Comparison of ENCODE assay signal across 23 cellular contexts in the genomic region with DNA sequence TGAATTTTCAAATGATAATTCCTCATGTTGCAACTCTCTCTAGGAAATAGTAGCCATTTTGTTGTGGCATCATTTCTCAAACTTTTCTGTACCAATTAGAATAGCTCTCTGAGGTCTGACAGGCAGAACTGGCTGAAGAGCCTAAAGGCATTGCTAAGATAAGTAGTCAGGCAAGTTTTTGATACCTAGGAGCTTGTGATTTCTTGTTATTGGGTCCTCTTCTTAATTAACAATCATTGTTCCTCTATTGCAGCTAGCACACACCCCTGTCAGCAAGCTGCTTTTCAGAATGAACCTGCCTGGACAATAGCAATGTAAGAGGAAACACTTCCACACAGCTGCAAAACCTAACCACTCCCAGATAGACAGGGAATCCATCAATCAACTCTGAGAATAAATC.
DNase-seq lines count a peak whose midpoint lies in the region; ATAC-seq and TF ChIP-seq lines count a peak whose summit lies in the region.
"Had no signal": no experiment of that assay in that cellular context is flagged by ENCODE, and none has a peak within 500 bp of the region (broad histone marks: within the 10 kb centered on the region; RNA-seq: fewer than 3 reads in every experiment).

No MANE protein-coding gene starts in this region.

- H3K9me3 Mint-ChIP-seq in activated naive CD4-positive, alpha-beta T cell treated with anti-CD3 and anti-CD28 coated beads, Interleukin-2, amount 50 U/mL, for 24 hours: no peaks in the 10 kb centered on the region
- peaks cover 4 to 11% of the 10 kb centered on the region in 2 donors for H3K9me3 Mint-ChIP-seq in activated naive CD4-positive, alpha-beta T cell treated with anti-CD3 and anti-CD28 coated beads, Interleukin-2, amount 50 U/mL, for 72 hours

- H3K9me3 ChIP-seq in thyroid gland: no peaks in the 10 kb centered on the region
- H3K9me3 ChIP-seq: gastroesophageal sphincter had no signal

- H3K27ac Mint-ChIP-seq in activated naive CD4-positive, alpha-beta T cell treated with anti-CD3 and anti-CD28 coated beads, Interleukin-2, amount 50 U/mL, for 24 hours: peak overlapping the region; percentile 44
- no peak overlapping the region for H3K27ac Mint-ChIP-seq in activated naive CD4-positive, alpha-beta T cell treated with anti-CD3 and anti-CD28 coated beads, Interleukin-2, amount 50 U/mL, for 72 hours
- H3K27ac Mint-ChIP-seq: H9, memory B cell had no signal

- H3K27me3 Mint-ChIP-seq in activated naive CD4-positive, alpha-beta T cell treated with anti-CD3 and anti-CD28 coated beads, Interleukin-2, amount 50 U/mL, for 24 hours: no peaks in the 10 kb centered on the region
- H3K27me3 Mint-ChIP-seq: memory B cell, naive B cell had no signal

- no peak overlapping the region for H3K4me3 Mint-ChIP-seq in activated naive CD4-positive, alpha-beta T cell treated with anti-CD3 and anti-CD28 coated beads, Interleukin-2, amount 50 U/mL, for 24 hours
- H3K4me3 Mint-ChIP-seq: CD14-positive monocyte, H9, memory B cell had no signal

- peaks cover 59 to 69% of the 10 kb centered on the region in 2 donors for H3K4me1 ChIP-seq in thyroid gland

- no peak overlapping the region for H3K4me3 ChIP-seq in thyroid gland (replicated peaks in 1 of 3)
- H3K4me3 ChIP-seq: gastroesophageal sphincter had no signal

- peaks cover 3% of the 10 kb centered on the region for H3K36me3 Mint-ChIP-seq in activated naive CD4-positive, alpha-beta T cell treated with anti-CD3 and anti-CD28 coated beads, Interleukin-2, amount 50 U/mL, for 24 hours
- peaks cover 18% of the 10 kb centered on the region in 2 donors for H3K36me3 Mint-ChIP-seq in activated naive CD4-positive, alpha-beta T cell treated with anti-CD3 and anti-CD28 coated beads, Interleukin-2, amount 50 U/mL, for 72 hours
- H3K36me3 Mint-ChIP-seq: CD14-positive monocyte, memory B cell, naive B cell had no signal

- TF ChIP-seq POLR2A in thyroid gland (IDR thresholded peaks at IDR 0.05): no peak

- H3K27ac ChIP-seq in epithelial cell of prostate: peak overlapping the region; percentile 99
- peak overlapping the region in 2 of 3 donors; percentile 77 to 80 for H3K27ac ChIP-seq in thyroid gland
- H3K27ac ChIP-seq in caudate nucleus (ENCODE audit: low read depth, low read length): no peak overlapping the region
- H3K27ac ChIP-seq: gastroesophageal sphincter had no signal

- in situ Hi-C loops in ACHN (cut with HindIII; ENCODE audit: low pct_ligation_motif_present, low pct_unique_long_range_greater_than_20kb, low sequenced_read_pairs): no loop called here

- TF ChIP-seq CTCF in thyroid gland (IDR thresholded peaks at IDR 0.05): no peak

- no peaks in the 10 kb centered on the region for H3K36me3 ChIP-seq in thyroid gland
- H3K36me3 ChIP-seq: gastroesophageal sphincter had no signal

- peaks cover 76% of the 10 kb centered on the region for H3K4me1 Mint-ChIP-seq in activated naive CD4-positive, alpha-beta T cell treated with anti-CD3 and anti-CD28 coated beads, Interleukin-2, amount 50 U/mL, for 24 hours

- DNase-seq in activated naive CD4-positive, alpha-beta T cell treated with anti-CD3 and anti-CD28 coated beads, Interleukin-2, amount 50 U/mL, for 72 hours (ENCODE audit: low spot score in 2 of 2): no peak
- peak; percentile 11 for DNase-seq in NCI-H748 treated with DMSO at 0.1 percent for 48 hours (lab: John Stamatoyannopoulos, UW)
- DNase-seq in epithelial cell of prostate (ENCODE audit: low read depth, low spot score): no peak
- DNase-seq in thyroid gland: no peak
- DNase-seq in caudate nucleus (lab: John Stamatoyannopoulos, UW): no peak
- no peak for DNase-seq in Right ventricle myocardium inferior (ENCODE audit: missing footprints)
- no peak for DNase-seq in ACHN
- DNase-seq: activated CD4-positive, alpha-beta T cell treated with anti-CD3 and anti-CD28 coated beads for 4 hours; activated CD8-positive, alpha-beta memory T cell treated with anti-CD3 and anti-CD28 coated beads, Interleukin-2, amount 50 U/mL, for 4 hours; activated effector memory CD4-positive, alpha-beta T cell treated with Interleukin-2 at 50 U/mL for 16 hours; dermis blood vessel endothelial cell; DMS79; erythroblast; H9; KBM-7; naive B cell; NCI-H2081; NCI-H524; SHP77 treated with DMSO at 0.1 percent for 48 hours had no signal

- no peak for ATAC-seq in activated naive CD4-positive, alpha-beta T cell treated with anti-CD3 and anti-CD28 coated beads, Interleukin-2, amount 50 U/mL, for 72 hours
- no peak for ATAC-seq in Right ventricle myocardium inferior
- ATAC-seq: gastroesophageal sphincter had no signal

- no peaks in the 10 kb centered on the region for H3K27me3 ChIP-seq in thyroid gland
- H3K27me3 ChIP-seq: gastroesophageal sphincter had no signal

- intact Hi-C loops in thyroid gland (cut with DNase I) (no loop called here), Right ventricle myocardium inferior (cut with DNase I) (no loop called here)
